ENCODE assay signal across 29 cellular contexts in genomic region chr11:34288482-34288881, GRCh38.
"Had no signal": no experiment of that assay in that cellular context is flagged by ENCODE, and none has a peak within 500 bp of the region (broad histone marks: within the 10 kb centered on the region; RNA-seq: fewer than 3 reads in every experiment).

No MANE protein-coding gene starts in this region.

- H3K4me1 ChIP-seq: colonic mucosa, esophagus squamous epithelium, gastroesophageal sphincter had no signal

- H3K4me3 ChIP-seq: adrenal gland, body of pancreas, colonic mucosa, esophagus squamous epithelium, gastroesophageal sphincter had no signal

- H3K27me3 ChIP-seq: adrenal gland, body of pancreas, colonic mucosa, esophagus squamous epithelium, gastroesophageal sphincter had no signal

- ATAC-seq: activated CD4-positive, alpha-beta T cell treated with anti-CD3 and anti-CD28 coated beads for 36 hours; activated CD8-positive, alpha-beta memory T cell treated with anti-CD3 and anti-CD28 coated beads, Interleukin-2, amount 10 ng/mL, durations not matched to agents 7 days and 5 days; activated CD8-positive, alpha-beta T cell treated with anti-CD3 and anti-CD28 coated beads, Interleukin-2, amount 10 ng/mL, durations not matched to agents 7 days and 5 days; activated naive CD8-positive, alpha-beta T cell treated with anti-CD3 and anti-CD28 coated beads, Interleukin-2, amount 50 U/mL, for 24 hours; body of pancreas; gastroesophageal sphincter; T-helper 17 cell had no signal

- H3K27ac ChIP-seq: body of pancreas, colonic mucosa, epithelial cell of prostate, esophagus squamous epithelium, gastroesophageal sphincter had no signal

- DNase-seq: activated CD4-positive, alpha-beta memory T cell treated with anti-CD3 and anti-CD28 coated beads for 36 hours; activated CD4-positive, alpha-beta T cell treated with anti-CD3 and anti-CD28 coated beads for 36 hours; activated CD4-positive, alpha-beta T cell treated with anti-CD3 and anti-CD28 coated beads, Interleukin-2, amount 10 ng/mL, durations not matched to agents 24 days and 14 days; activated CD4-positive, CD25-positive, alpha-beta regulatory T cell; activated CD4-positive, CD25-positive, alpha-beta regulatory T cell treated with anti-CD3 and anti-CD28 coated beads, Interleukin-2, amount 50 U/mL, for 72 hours; activated CD8-positive, alpha-beta memory T cell treated with anti-CD3 and anti-CD28 coated beads, Interleukin-2, amount 10 ng/mL, durations not matched to agents 7 days and 5 days; activated CD8-positive, alpha-beta memory T cell treated with anti-CD3 and anti-CD28 coated beads, Interleukin-2, amount 50 U/mL, for 4 hours; activated CD8-positive, alpha-beta T cell treated with anti-CD3 and anti-CD28 coated beads, Interleukin-2, amount 10 ng/mL, durations not matched to agents 7 days and 5 days; activated effector memory CD4-positive, alpha-beta T cell treated with anti-CD3 and anti-CD28 coated beads, Interleukin-2, amount 50 U/mL, for 16 hours; activated naive CD4-positive, alpha-beta T cell treated with anti-CD3 and anti-CD28 coated beads for 36 hours; activated naive CD8-positive, alpha-beta T cell treated with anti-CD3 and anti-CD28 coated beads for 36 hours; activated naive CD8-positive, alpha-beta T cell treated with anti-CD3 and anti-CD28 coated beads, Interleukin-2, amount 50 U/mL, for 24 hours; activated T-cell treated with anti-CD3 and anti-CD28 coated beads, Interleukin-2, amount 50 U/mL, for 1 hour; activated T-cell treated with anti-CD3 and anti-CD28 coated beads, Interleukin-2, amount 50 U/mL, for 48 hours; amygdala; aorta; body of pancreas; central memory CD4-positive, alpha-beta T cell; cerebellar nuclear complex; colonic mucosa; effector CD8-positive, alpha-beta T cell; esophagus squamous epithelium; foreskin melanocyte; T-helper 1 cell; T-helper 17 cell; T1000 had no signal

- H3K36me3 ChIP-seq: adrenal gland, colonic mucosa, esophagus squamous epithelium, gastroesophageal sphincter had no signal

- H3K9me3 ChIP-seq: adrenal gland, body of pancreas, colonic mucosa, esophagus squamous epithelium, gastroesophageal sphincter had no signal
